Comparison of ENCODE assay signal across 28 cellular contexts in genomic region chr7:128123291-128124037, GRCh38.
DNase-seq lines count a peak whose midpoint lies in the region; ATAC-seq and TF ChIP-seq lines count a peak whose summit lies in the region.
"Had no signal": no experiment of that assay in that cellular context is flagged by ENCODE, and none has a peak within 500 bp of the region (broad histone marks: within the 10 kb centered on the region; RNA-seq: fewer than 3 reads in every experiment).

No MANE protein-coding gene starts in this region.

- H3K27ac ChIP-seq in effector memory CD4-positive, alpha-beta T cell (ENCODE audit: insufficient read depth, low read length, poor library complexity, severe bottlenecking): no peak overlapping the region
- H3K27ac ChIP-seq in aorta (ENCODE audit: low read depth in 1 of 2, low read length in 2 of 2): no peak overlapping the region
- H3K27ac ChIP-seq: body of pancreas, pancreas, right lobe of liver, RWPE1 had no signal

- peak; percentile 45 for DNase-seq in activated CD8-positive, alpha-beta memory T cell treated with anti-CD3 and anti-CD28 coated beads, Interleukin-2, amount 50 U/mL, for 48 hours
- DNase-seq in activated CD8-positive, alpha-beta memory T cell treated with anti-CD3 and anti-CD28 coated beads, Interleukin-2, amount 50 U/mL, for 4 hours: no peak
- peak; percentile 37 for DNase-seq in left kidney (ENCODE audit: low read depth, low spot score)
- DNase-seq in stimulated activated effector memory CD8-positive, alpha-beta T cell treated with anti-CD3 and anti-CD28 coated beads, Interleukin-12 subunit alpha, Interleukin-12 subunit beta, amount 100 ng/mL, for 72 hours (ENCODE audit: low spot score in 2 of 2): no peak
- no peak for DNase-seq in effector memory CD4-positive, alpha-beta T cell
- DNase-seq in NCI-H774 (lab: John Stamatoyannopoulos, UW): no peak
- no peak for DNase-seq in aorta
- DNase-seq: 8988T; activated CD4-positive, CD25-positive, alpha-beta regulatory T cell treated with anti-CD3 and anti-CD28 coated beads, Interleukin-2, amount 50 U/mL, for 72 hours; activated CD8-positive, alpha-beta T cell treated with anti-CD3 and anti-CD28 coated beads, Interleukin-2, amount 10 ng/mL, durations not matched to agents 7 days and 5 days; activated naive CD4-positive, alpha-beta T cell; body of pancreas; CD4-positive, alpha-beta memory T cell; glutamatergic neuron; H9; islet precursor cell; KG1; MG63; midbrain; naive thymus-derived CD4-positive, alpha-beta T cell; NCI-H2081 treated with DMSO at 0.1 percent for 48 hours; NCI-H446; stimulated activated CD4-positive, alpha-beta T cell treated with anti-CD3 and anti-CD28 coated beads, Interleukin-12 subunit alpha, Interleukin-12 subunit beta, amount 100 ng/mL, for 4 hours; stimulated activated CD4-positive, alpha-beta T cell treated with anti-CD3 and anti-CD28 coated beads, Interleukin-4, amount 100 ng/mL, for 1 hour had no signal

- no peaks in the 10 kb centered on the region for H3K27me3 ChIP-seq in effector memory CD4-positive, alpha-beta T cell (replicated peaks; ENCODE audit: control insufficient read depth, insufficient read depth, low read length, poor library complexity, severe bottlenecking)
- no peaks in the 10 kb centered on the region for H3K27me3 ChIP-seq in aorta (ENCODE audit: control insufficient read depth in 1 of 2, insufficient read depth in 2 of 2, low read length in 1 of 2)
- H3K27me3 ChIP-seq: body of pancreas, pancreas, right lobe of liver had no signal

- H3K4me3 Mint-ChIP-seq in stimulated activated effector memory CD8-positive, alpha-beta T cell treated with anti-CD3 and anti-CD28 coated beads, Interleukin-12 subunit alpha, Interleukin-12 subunit beta, amount 100 ng/mL, for 72 hours: no peak overlapping the region
- H3K4me3 Mint-ChIP-seq: activated CD8-positive, alpha-beta T cell treated with anti-CD3 and anti-CD28 coated beads, Interleukin-2, amount 10 ng/mL, durations not matched to agents 7 days and 5 days; CD4-positive, alpha-beta memory T cell; H9; naive thymus-derived CD4-positive, alpha-beta T cell had no signal

- no peaks in the 10 kb centered on the region for H3K36me3 ChIP-seq in effector memory CD4-positive, alpha-beta T cell (ENCODE audit: control insufficient read depth, insufficient read depth, low read length)
- H3K36me3 ChIP-seq in aorta (ENCODE audit: control insufficient read depth in 1 of 2, insufficient read depth in 2 of 2, low read length in 1 of 2): no peaks in the 10 kb centered on the region
- H3K36me3 ChIP-seq: MG63, pancreas, right lobe of liver had no signal

- no peaks in the 10 kb centered on the region for H3K9me3 Mint-ChIP-seq in stimulated activated effector memory CD8-positive, alpha-beta T cell treated with anti-CD3 and anti-CD28 coated beads, Interleukin-12 subunit alpha, Interleukin-12 subunit beta, amount 100 ng/mL, for 72 hours
- H3K9me3 Mint-ChIP-seq: H9; naive thymus-derived CD4-positive, alpha-beta T cell had no signal

- no peak overlapping the region for H3K4me3 ChIP-seq in effector memory CD4-positive, alpha-beta T cell (ENCODE audit: insufficient read depth, low read depth, low read length, poor library complexity, severe bottlenecking)
- no peak overlapping the region for H3K4me3 ChIP-seq in aorta (ENCODE audit: low read length in 2 of 2)
- H3K4me3 ChIP-seq: body of pancreas, MG63, pancreas, right lobe of liver had no signal

- H3K36me3 Mint-ChIP-seq in stimulated activated effector memory CD8-positive, alpha-beta T cell treated with anti-CD3 and anti-CD28 coated beads, Interleukin-12 subunit alpha, Interleukin-12 subunit beta, amount 100 ng/mL, for 72 hours: no peaks in the 10 kb centered on the region
- H3K36me3 Mint-ChIP-seq: CD4-positive, alpha-beta memory T cell; naive thymus-derived CD4-positive, alpha-beta T cell had no signal

- 63 to 65% methylated on average over 12 of the region's 12 CpGs for WGBS in aorta, 2 donors

- no peaks in the 10 kb centered on the region for H3K9me3 ChIP-seq in effector memory CD4-positive, alpha-beta T cell (ENCODE audit: control insufficient read depth, low read length)
- no peaks in the 10 kb centered on the region for H3K9me3 ChIP-seq in aorta (ENCODE audit: control insufficient read depth, low read length)
- H3K9me3 ChIP-seq: body of pancreas, MG63, pancreas, right lobe of liver had no signal

- H3K27ac Mint-ChIP-seq in stimulated activated effector memory CD8-positive, alpha-beta T cell treated with anti-CD3 and anti-CD28 coated beads, Interleukin-12 subunit alpha, Interleukin-12 subunit beta, amount 100 ng/mL, for 72 hours: no peak overlapping the region
- H3K27ac Mint-ChIP-seq: activated CD8-positive, alpha-beta T cell treated with anti-CD3 and anti-CD28 coated beads, Interleukin-2, amount 10 ng/mL, durations not matched to agents 7 days and 5 days; CD4-positive, alpha-beta memory T cell; H9 had no signal

- no peaks in the 10 kb centered on the region for H3K4me1 ChIP-seq in effector memory CD4-positive, alpha-beta T cell (ENCODE audit: control insufficient read depth, insufficient read depth, low read length, poor library complexity, severe bottlenecking)
- H3K4me1 ChIP-seq in aorta (ENCODE audit: control insufficient read depth in 1 of 2, insufficient read depth in 2 of 2, low read length in 2 of 2): no peaks in the 10 kb centered on the region
- H3K4me1 ChIP-seq: body of pancreas, pancreas, right lobe of liver had no signal

- intact Hi-C loops in aorta (cut with DNase I): no loop called here

- ATAC-seq in SK-N-SH treated with all-trans-retinoic acid at 6 μM for 48 hours: peak; percentile 24
- peak; percentile 37 for ATAC-seq in stimulated activated effector memory CD8-positive, alpha-beta T cell treated with anti-CD3 and anti-CD28 coated beads, Interleukin-12 subunit alpha, Interleukin-12 subunit beta, amount 100 ng/mL, for 72 hours
- no peak for ATAC-seq in aorta (ENCODE audit: low FRiP score)
- ATAC-seq: activated CD8-positive, alpha-beta T cell treated with anti-CD3 and anti-CD28 coated beads, Interleukin-2, amount 10 ng/mL, durations not matched to agents 7 days and 5 days; body of pancreas; naive thymus-derived CD4-positive, alpha-beta T cell; pancreas had no signal

- H3K4me1 Mint-ChIP-seq in stimulated activated effector memory CD8-positive, alpha-beta T cell treated with anti-CD3 and anti-CD28 coated beads, Interleukin-12 subunit alpha, Interleukin-12 subunit beta, amount 100 ng/mL, for 72 hours: peaks cover 8% of the 10 kb centered on the region

TF ChIP-seq in SK-N-SH treated with all-trans-retinoic acid at 6 μM for 48 hours, 23 proteins besides CTCF, POLR2A, EP300 and RAD21 (continues in another document):
- TF ChIP-seq CREB5 (CRISPR knock-in tag; IDR thresholded peaks at IDR 0.05; ENCODE audit: low read depth): no peak
- no peak for TF ChIP-seq ZC3H10 (CRISPR knock-in tag; IDR thresholded peaks at IDR 0.05)
- no peak for TF ChIP-seq SNAI2 (CRISPR knock-in tag; IDR thresholded peaks at IDR 0.05)
- no peak for TF ChIP-seq PPARA (CRISPR knock-in tag; IDR thresholded peaks at IDR 0.05; ENCODE audit: borderline replicate concordance)
- no peak for TF ChIP-seq PATZ1 (CRISPR knock-in tag; IDR thresholded peaks at IDR 0.05; ENCODE audit: borderline replicate concordance)
- TF ChIP-seq CSDC2 (CRISPR knock-in tag; IDR thresholded peaks at IDR 0.05): no peak
- no peak for TF ChIP-seq TOX (CRISPR knock-in tag; IDR thresholded peaks at IDR 0.05; ENCODE audit: borderline replicate concordance)
- no peak for TF ChIP-seq ISL1 (CRISPR knock-in tag; IDR thresholded peaks at IDR 0.05)
- no peak for TF ChIP-seq TCF4 (CRISPR knock-in tag; IDR thresholded peaks at IDR 0.05; ENCODE audit: borderline replicate concordance)

Comparison
In these comparisons a context has a peak if more than half of its experiments do, and no peak if none do; other contexts are left out.
1. DNase-seq: peak in activated CD8-positive, alpha-beta memory T cell treated with anti-CD3 and anti-CD28 coated beads, Interleukin-2, amount 50 U/mL, for 48 hours (single experiment) and left kidney (single experiment); none in activated CD8-positive, alpha-beta memory T cell treated with anti-CD3 and anti-CD28 coated beads, Interleukin-2, amount 50 U/mL, for 4 hours (single experiment), stimulated activated effector memory CD8-positive, alpha-beta T cell treated with anti-CD3 and anti-CD28 coated beads, Interleukin-12 subunit alpha, Interleukin-12 subunit beta, amount 100 ng/mL, for 72 hours (0 of 2), effector memory CD4-positive, alpha-beta T cell (0 of 3), NCI-H774 (single experiment) and aorta (0 of 2).